In the genomic region with DNA sequence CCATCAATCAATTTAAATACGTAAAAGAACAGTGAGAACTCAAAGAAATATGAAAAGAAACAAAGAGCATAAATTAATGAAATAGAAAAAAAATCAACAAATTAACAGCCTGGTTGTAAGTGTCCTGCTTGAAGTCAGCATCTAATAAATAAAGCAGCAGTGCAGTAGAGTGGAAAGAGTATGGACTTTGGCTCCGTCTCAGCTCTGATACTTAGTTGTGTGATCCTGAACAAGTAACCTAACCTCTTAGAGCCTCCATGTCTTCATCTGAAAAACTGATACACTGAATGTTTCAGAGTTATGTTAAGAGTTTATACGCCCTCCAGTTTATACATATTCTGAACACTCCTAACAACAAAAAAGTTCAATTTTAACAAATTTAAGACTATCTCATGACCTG, we compare ENCODE assay signal across 20 cellular contexts.
"Had no signal": no experiment of that assay in that cellular context is flagged by ENCODE, and none has a peak within 500 bp of the region (broad histone marks: within the 10 kb centered on the region; RNA-seq: fewer than 3 reads in every experiment).

No MANE protein-coding gene starts in this region.

- ATAC-seq: left ventricle myocardium superior, natural killer cell had no signal

- H3K4me3 ChIP-seq: prostate gland, spleen, testis, uterus had no signal

- H3K9me3 ChIP-seq: prostate gland, spleen, testis, uterus had no signal

- H3K4me1 ChIP-seq: prostate gland, spleen, testis, uterus had no signal

- DNase-seq: activated CD4-positive, alpha-beta T cell treated with anti-CD3 and anti-CD28 coated beads for 1 hour; activated CD4-positive, alpha-beta T cell treated with anti-CD3 and anti-CD28 coated beads, Interleukin-2, amount 50 U/mL, for 1 hour; activated gamma-delta T cell treated with Interleukin-2 at 50 U/mL for 16 hours; activated T-cell treated with anti-CD3 and anti-CD28 coated beads, Interleukin-2, amount 50 U/mL, for 1 hour; anterior cingulate cortex; brain microvascular endothelial cell; caudate nucleus; effector CD4-positive, alpha-beta T cell; left ventricle myocardium superior; mammary epithelial cell; midbrain; natural killer cell; spleen; stimulated activated CD4-positive, alpha-beta T cell treated with anti-CD3 and anti-CD28 coated beads, Interleukin-4, amount 100 ng/mL, for 1 hour; stimulated activated naive CD4-positive, alpha-beta T cell; testis; trophoblast cell; uterus had no signal

- H3K27me3 ChIP-seq: brain microvascular endothelial cell, spleen, testis, uterus had no signal

- FAIRE-seq: endometrium had no signal

- H3K27ac ChIP-seq: brain microvascular endothelial cell, prostate gland, spleen, testis, uterus had no signal

- H3K36me3 ChIP-seq: brain microvascular endothelial cell, prostate gland, spleen, uterus had no signal
